Comparison of ENCODE assay signal across 18 cellular contexts in genomic region chr14:32813401-32813800, GRCh38.
DNase-seq lines count a peak whose midpoint lies in the region; ATAC-seq and TF ChIP-seq lines count a peak whose summit lies in the region.
"Had no signal": no experiment of that assay in that cellular context is flagged by ENCODE, and none has a peak within 500 bp of the region (broad histone marks: within the 10 kb centered on the region; RNA-seq: fewer than 3 reads in every experiment).

No MANE protein-coding gene starts in this region.

- ATAC-seq in WTC11: peak; percentile 76
- ATAC-seq: CD8-positive, alpha-beta T cell had no signal

- POLR2A ChIA-PET in WTC11 (lab: Charles Lee): interaction anchor here (0.6 kb wide), 1 partner anchor 249 kb away, joined by 6 read pairs; no protein-coding TSS in a partner anchor

- H3K36me3 Mint-ChIP-seq in WTC11: no peaks in the 10 kb centered on the region
- H3K36me3 Mint-ChIP-seq: CD8-positive, alpha-beta T cell had no signal

- H3K27ac ChIP-seq in substantia nigra (ENCODE audit: low read depth, low read length, poor library complexity, severe bottlenecking): peak overlapping the region; percentile 15
- H3K27ac ChIP-seq: BLaER1, GM23248, SK-N-MC had no signal

- H3K4me3 Mint-ChIP-seq in WTC11: peak overlapping the region; percentile 23
- H3K4me3 Mint-ChIP-seq: CD8-positive, alpha-beta T cell had no signal

- no peaks in the 10 kb centered on the region for H3K27me3 Mint-ChIP-seq in WTC11 (ENCODE audit: low read depth)

- H3K4me1 Mint-ChIP-seq in WTC11: peaks cover 64% of the 10 kb centered on the region

- DNase-seq in NCI-H1105 treated with DMSO at 0.1 percent for 48 hours (lab: John Stamatoyannopoulos, UW) (peak; percentile 45), NCI-H1105 (lab: John Stamatoyannopoulos, UW) (no peak), WTC11 (ENCODE audit: low spot score) (no peak), iPS DF 19.7 (ENCODE audit: low read depth, low spot score) (peak; percentile 28), substantia nigra (lab: John Stamatoyannopoulos, UW) (no peak), GOT3 (lab: John Stamatoyannopoulos, UW) (no peak), hypothalamus (lab: John Stamatoyannopoulos, UW) (no peak)
- no peak for DNase-seq in activated CD4-positive, alpha-beta T cell treated with anti-CD3 and anti-CD28 coated beads, Interleukin-2, amount 50 U/mL, for 4 hours
- DNase-seq: 8988T; CD8-positive, alpha-beta T cell; GM23248; MV-4-11; NCI-H146; NCI-H2081; NCI-H774; Right ventricle myocardium superior had no signal

- CTCF ChIA-PET in WTC11 (lab: Charles Lee): interaction anchor here (0.6 kb wide), 1 partner anchor 105 kb away, joined by 3 read pairs; no protein-coding TSS in a partner anchor

- TF ChIP-seq CTCF in WTC11 (IDR thresholded peaks at IDR 0.05): no peak

- peak overlapping the region; percentile 45 for H3K27ac Mint-ChIP-seq in WTC11
- H3K27ac Mint-ChIP-seq: CD8-positive, alpha-beta T cell had no signal

- H3K9me3 Mint-ChIP-seq in WTC11: no peaks in the 10 kb centered on the region
- H3K9me3 Mint-ChIP-seq: CD8-positive, alpha-beta T cell had no signal

TF ChIP-seq in WTC11, 78 proteins besides CTCF, POLR2A, EP300 and RAD21:
- TF ChIP-seq GRHL2 (CRISPR knock-in tag; IDR thresholded peaks at IDR 0.05; ENCODE audit: insufficient replicate concordance, severe bottlenecking) (no peak), NFATC4 (CRISPR knock-in tag; IDR thresholded peaks at IDR 0.05) (no peak), TEAD1 (CRISPR knock-in tag; IDR thresholded peaks at IDR 0.05) (no peak), CREB1 (CRISPR knock-in tag; IDR thresholded peaks at IDR 0.05) (no peak), ZNF263 (CRISPR knock-in tag; IDR thresholded peaks at IDR 0.05; ENCODE audit: low read depth) (no peak), KAT7 (CRISPR knock-in tag; IDR thresholded peaks at IDR 0.05; ENCODE audit: borderline replicate concordance) (no peak), MLX (CRISPR knock-in tag; IDR thresholded peaks at IDR 0.05) (no peak), ZSCAN18 (CRISPR knock-in tag; IDR thresholded peaks at IDR 0.05) (no peak), ELF4 (CRISPR knock-in tag; IDR thresholded peaks at IDR 0.05; ENCODE audit: low read depth) (no peak), ATF3 (CRISPR knock-in tag; conservative IDR thresholded peaks at IDR 0.05) (no peak), AFF4 (CRISPR knock-in tag; IDR thresholded peaks at IDR 0.05; ENCODE audit: borderline replicate concordance) (no peak), ZNF219 (CRISPR knock-in tag; IDR thresholded peaks at IDR 0.05; ENCODE audit: borderline replicate concordance) (no peak), ZNF232 (CRISPR knock-in tag; IDR thresholded peaks at IDR 0.05) (no peak), ZNF423 (CRISPR knock-in tag; IDR thresholded peaks at IDR 0.05) (no peak)
TF ChIP-seq in WTC11: peak in this region for 0.

Comparison
In these comparisons a context has a peak if more than half of its experiments do, and no peak if none do; other contexts are left out.
1. DNase-seq: peak in NCI-H1105 treated with DMSO at 0.1 percent for 48 hours (single experiment) and iPS DF 19.7 (single experiment); none in NCI-H1105 (single experiment), WTC11 (single experiment), substantia nigra (0 of 49), activated CD4-positive, alpha-beta T cell treated with anti-CD3 and anti-CD28 coated beads, Interleukin-2, amount 50 U/mL, for 4 hours (0 of 2), GOT3 (single experiment) and hypothalamus (0 of 51).